1 cellular context compared by ENCODE assay signal in the genomic region with DNA sequence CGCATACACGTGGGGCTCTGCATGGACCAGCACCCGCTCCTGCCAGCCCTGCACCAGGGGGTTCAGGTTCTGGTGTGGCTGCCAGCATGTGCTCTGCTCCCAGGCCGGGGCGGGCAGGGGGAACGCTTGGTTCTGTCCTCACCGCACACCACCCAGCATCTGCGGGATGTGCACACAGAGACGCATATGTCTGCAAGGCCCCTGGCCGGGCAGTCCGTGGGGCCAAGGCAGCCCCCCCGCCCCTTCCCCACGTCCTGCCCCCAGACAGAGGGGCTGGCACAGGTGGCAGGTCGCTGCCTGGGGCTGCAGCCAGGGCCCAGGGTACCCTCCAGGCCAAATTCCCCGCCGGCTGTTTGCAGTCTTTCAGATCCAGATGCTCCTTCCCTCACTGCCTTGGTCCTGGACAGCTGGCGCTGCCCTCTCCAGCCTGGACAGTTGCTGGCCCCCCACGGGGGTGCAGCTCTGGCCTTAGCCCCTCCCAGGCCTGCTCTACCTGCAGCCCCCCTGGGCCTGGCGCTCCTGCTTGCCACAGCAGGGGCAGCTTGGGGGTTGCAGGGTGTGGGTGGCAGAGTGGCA.
TF ChIP-seq lines count a peak whose summit lies in the region.

No MANE protein-coding gene starts in this region.

TF ChIP-seq in SK-N-SH, 30 proteins besides CTCF, POLR2A, EP300 and RAD21:
- TF ChIP-seq, protein P1, sequence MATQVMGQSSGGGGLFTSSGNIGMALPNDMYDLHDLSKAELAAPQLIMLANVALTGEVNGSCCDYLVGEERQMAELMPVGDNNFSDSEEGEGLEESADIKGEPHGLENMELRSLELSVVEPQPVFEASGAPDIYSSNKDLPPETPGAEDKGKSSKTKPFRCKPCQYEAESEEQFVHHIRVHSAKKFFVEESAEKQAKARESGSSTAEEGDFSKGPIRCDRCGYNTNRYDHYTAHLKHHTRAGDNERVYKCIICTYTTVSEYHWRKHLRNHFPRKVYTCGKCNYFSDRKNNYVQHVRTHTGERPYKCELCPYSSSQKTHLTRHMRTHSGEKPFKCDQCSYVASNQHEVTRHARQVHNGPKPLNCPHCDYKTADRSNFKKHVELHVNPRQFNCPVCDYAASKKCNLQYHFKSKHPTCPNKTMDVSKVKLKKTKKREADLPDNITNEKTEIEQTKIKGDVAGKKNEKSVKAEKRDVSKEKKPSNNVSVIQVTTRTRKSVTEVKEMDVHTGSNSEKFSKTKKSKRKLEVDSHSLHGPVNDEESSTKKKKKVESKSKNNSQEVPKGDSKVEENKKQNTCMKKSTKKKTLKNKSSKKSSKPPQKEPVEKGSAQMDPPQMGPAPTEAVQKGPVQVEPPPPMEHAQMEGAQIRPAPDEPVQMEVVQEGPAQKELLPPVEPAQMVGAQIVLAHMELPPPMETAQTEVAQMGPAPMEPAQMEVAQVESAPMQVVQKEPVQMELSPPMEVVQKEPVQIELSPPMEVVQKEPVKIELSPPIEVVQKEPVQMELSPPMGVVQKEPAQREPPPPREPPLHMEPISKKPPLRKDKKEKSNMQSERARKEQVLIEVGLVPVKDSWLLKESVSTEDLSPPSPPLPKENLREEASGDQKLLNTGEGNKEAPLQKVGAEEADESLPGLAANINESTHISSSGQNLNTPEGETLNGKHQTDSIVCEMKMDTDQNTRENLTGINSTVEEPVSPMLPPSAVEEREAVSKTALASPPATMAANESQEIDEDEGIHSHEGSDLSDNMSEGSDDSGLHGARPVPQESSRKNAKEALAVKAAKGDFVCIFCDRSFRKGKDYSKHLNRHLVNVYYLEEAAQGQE (IDR thresholded peaks at IDR 0.05; ENCODE audit: low read depth, low read length), result no peak
- no peak for TF ChIP-seq GATA2 (CRISPR knock-in tag; IDR thresholded peaks at IDR 0.05)
- no peak for TF ChIP-seq NRF1 (IDR thresholded peaks at IDR 0.05; ENCODE audit: low read depth, low read length)
- TF ChIP-seq SMC3 (IDR thresholded peaks at IDR 0.05; ENCODE audit: low read depth, low read length), result no peak
- TF ChIP-seq SIN3A (IDR thresholded peaks at IDR 0.05; ENCODE audit: borderline replicate concordance, low read depth, low read length), result no peak
- TF ChIP-seq, protein P2, sequence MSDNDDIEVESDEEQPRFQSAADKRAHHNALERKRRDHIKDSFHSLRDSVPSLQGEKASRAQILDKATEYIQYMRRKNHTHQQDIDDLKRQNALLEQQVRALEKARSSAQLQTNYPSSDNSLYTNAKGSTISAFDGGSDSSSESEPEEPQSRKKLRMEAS (IDR thresholded peaks at IDR 0.05; ENCODE audit: low read depth), result no peak
- no peak for TF ChIP-seq TAF1 (IDR thresholded peaks at IDR 0.05; ENCODE audit: borderline replicate concordance, low read depth, low read length)
- no peak for TF ChIP-seq RCOR1 (IDR thresholded peaks at IDR 0.05; ENCODE audit: low read length)
- TF ChIP-seq RFX5 (IDR thresholded peaks at IDR 0.05; ENCODE audit: low read length), result no peak
- TF ChIP-seq, protein P3, sequence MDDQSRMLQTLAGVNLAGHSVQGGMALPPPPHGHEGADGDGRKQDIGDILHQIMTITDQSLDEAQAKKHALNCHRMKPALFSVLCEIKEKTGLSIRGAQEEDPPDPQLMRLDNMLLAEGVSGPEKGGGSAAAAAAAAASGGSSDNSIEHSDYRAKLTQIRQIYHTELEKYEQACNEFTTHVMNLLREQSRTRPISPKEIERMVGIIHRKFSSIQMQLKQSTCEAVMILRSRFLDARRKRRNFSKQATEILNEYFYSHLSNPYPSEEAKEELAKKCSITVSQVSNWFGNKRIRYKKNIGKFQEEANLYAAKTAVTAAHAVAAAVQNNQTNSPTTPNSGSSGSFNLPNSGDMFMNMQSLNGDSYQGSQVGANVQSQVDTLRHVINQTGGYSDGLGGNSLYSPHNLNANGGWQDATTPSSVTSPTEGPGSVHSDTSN (IDR thresholded peaks at IDR 0.05), result no peak
- TF ChIP-seq POLR2AphosphoS5 (IDR thresholded peaks at IDR 0.05; ENCODE audit: low read depth, low read length), result no peak
- no peak for TF ChIP-seq NFIC (IDR thresholded peaks at IDR 0.05; ENCODE audit: borderline replicate concordance)
TF ChIP-seq in SK-N-SH: peak in this region for 0.
